8 cellular contexts compared by ENCODE assay signal in genomic region chr6:53306819-53307347, GRCh38. TPM values are rescaled to one million over a fixed set of nuclear protein-coding genes. Genes with fewer than 3 reads are reported as not detected.
DNase-seq lines count a peak whose midpoint lies in the region; ATAC-seq, FAIRE-seq and TF ChIP-seq lines count a peak whose summit lies in the region.

No MANE protein-coding gene starts in this region.

- H3K4me2 ChIP-seq in mammary epithelial cell (ENCODE audit: insufficient read depth, low read depth, low read length), result no peak overlapping the region

- no peak overlapping the region for H3K9ac ChIP-seq in mammary epithelial cell (ENCODE audit: insufficient read depth, low read length)

- peak; percentile 67 for FAIRE-seq in GM12892 (lab: Jason Lieb, UNC)

- no peak for TF ChIP-seq CTCF in mammary epithelial cell (conservative IDR thresholded peaks at IDR 0.05 in 1 of 2, IDR thresholded peaks at IDR 0.05 in 1 of 2; ENCODE audit: extremely low read depth in 1 of 2, insufficient read depth in 1 of 2, low read depth in 1 of 2, low read length in 2 of 2)
- TF ChIP-seq CTCF in sigmoid colon (IDR thresholded peaks at IDR 0.05), result no peak

- H3K4me3 ChIP-seq in Jurkat, Clone E6-1 (ENCODE audit: low read length), result no peak overlapping the region
- H3K4me3 ChIP-seq in mammary epithelial cell (replicated peaks in 1 of 3; ENCODE audit: insufficient read depth in 1 of 3, low read depth in 2 of 3, low read length in 3 of 3) (no peak overlapping the region), sigmoid colon (no peak overlapping the region)

- H3K36me3 ChIP-seq in mammary epithelial cell (ENCODE audit: insufficient read depth, low read length) (no peaks in the 10 kb centered on the region), sigmoid colon (no peaks in the 10 kb centered on the region)

- no peak overlapping the region for H2AFZ ChIP-seq in mammary epithelial cell (ENCODE audit: low read depth, low read length)

- H3K27me3 ChIP-seq in mammary epithelial cell (ENCODE audit: insufficient read depth, low read length), result no peaks in the 10 kb centered on the region
- H3K27me3 ChIP-seq in sigmoid colon, result no peaks in the 10 kb centered on the region

- dilution Hi-C loops in mammary epithelial cell (cut with HindIII; ENCODE audit: low sequenced_read_pairs), result no loop called here

- peak; percentile 13 for DNase-seq in GM12892 (ENCODE audit: insufficient read length)
- peak; percentile 66 for DNase-seq in Jurkat, Clone E6-1 (ENCODE audit: low read depth, low spot score)
- DNase-seq in mammary epithelial cell, result peak; percentile 92
- no peak for DNase-seq in NCI-H1436 treated with DMSO at 0.1 percent for 48 hours (lab: John Stamatoyannopoulos, UW)
- DNase-seq in left cardiac atrium, result no peak
- no peak for DNase-seq in sigmoid colon
- no peak for DNase-seq in NK-92 treated with Interleukin-12 subunit alpha and Interleukin-12 subunit beta, amount 100 ng/mL, for 24 hours (lab: John Stamatoyannopoulos, UW)

- H3K4me1 ChIP-seq in mammary epithelial cell (ENCODE audit: insufficient read depth, low read length) (peaks cover 42% of the 10 kb centered on the region), sigmoid colon (peaks cover 0 to 71% (median 58%) of the 10 kb centered on the region in 4 donors)

- TF ChIP-seq EP300 in sigmoid colon (IDR thresholded peaks at IDR 0.05), result no peak

- TF ChIP-seq POLR2A in GM12892 (IDR thresholded peaks at IDR 0.05; ENCODE audit: low read depth, low read length) (no peak), sigmoid colon (IDR thresholded peaks at IDR 0.05) (no peak)

- no TSS peak for BruUV-seq in mammary epithelial cell (replicated peaks; lab: Mats Ljungman, UMichigan)

- in situ Hi-C loops in mammary epithelial cell (cut with MboI; ENCODE audit: low sequenced_read_pairs in 2 of 2), result no loop called here

- peak overlapping the region; percentile 23 for H3K27ac ChIP-seq in mammary epithelial cell (ENCODE audit: insufficient read depth, low read depth, low read length)
- peak overlapping the region in 2 of 4 donors; percentile 35 to 56 for H3K27ac ChIP-seq in sigmoid colon

- peak; percentile 51 for ATAC-seq in GM21526 (IDR thresholded peaks at IDR 0.05; ENCODE audit: low FRiP score, unreplicated experiment)
- ATAC-seq in left cardiac atrium, result no peak

- intact Hi-C loops in mammary epithelial cell (cut with micrococcal nuclease) (no loop called here), left cardiac atrium (cut with DNase I) (no loop called here), sigmoid colon (cut with DNase I) (no loop called here)

- H3K9me3 ChIP-seq in mammary epithelial cell (replicated peaks; ENCODE audit: insufficient read depth, low read length) (no peaks in the 10 kb centered on the region), sigmoid colon (no peaks in the 10 kb centered on the region)

- no peaks in the 10 kb centered on the region for H4K20me1 ChIP-seq in mammary epithelial cell (ENCODE audit: insufficient read depth, low read length)

- CTCF ChIA-PET in mammary epithelial cell (lab: Charles Lee; ENCODE audit: low non-redundant PET), result no interaction called here

- 89% methylated on average over 1 of the region's 1 CpG for WGBS in mammary epithelial cell (ENCODE audit: low coverage, missing lambda C conversion rate)
- 59 to 70% methylated on average over 1 of the region's 1 CpG for WGBS in sigmoid colon, 2 donors

- peaks cover 74% of the 10 kb centered on the region for H3K79me2 ChIP-seq in mammary epithelial cell (ENCODE audit: insufficient read depth, low read length)

RNA-seq across cellular contexts. Expression of gene ELOVL5, which starts 41.9 kb away (rescaled TPM):
- 89.3 TPM for polyA plus RNA-seq in GM12892 (2012; ENCODE audit: missing spikeins)
- polyA plus RNA-seq in Jurkat, Clone E6-1 (2012; ENCODE audit: insufficient read depth, insufficient read length), result 363 TPM
- total RNA-seq in mammary epithelial cell (10 to 100 TPM; 50.8 to 71.1 TPM), left cardiac atrium (100 to 1,000 TPM in 1 of 2 donors, 10 to 100 TPM in 1; 66.6 to 106 TPM), sigmoid colon (10 to 100 TPM; 54.3 to 73.8 (median 70.4) TPM)
- polyA plus RNA-seq in mammary epithelial cell (56.2 TPM), sigmoid colon (10 to 100 TPM in 1 of 3 donors, 1 to 10 TPM in 2; 7.2 to 51.6 (median 9.6) TPM)
- 132 TPM for polyA minus RNA-seq in mammary epithelial cell

Comparison
In these comparisons a context has a peak if more than half of its experiments do, and no peak if none do; other contexts are left out.
1. DNase-seq: peak in GM12892 (single experiment), Jurkat, Clone E6-1 (single experiment) and mammary epithelial cell (single experiment); none in NCI-H1436 treated with DMSO at 0.1 percent for 48 hours (single experiment), left cardiac atrium (single experiment), sigmoid colon (single experiment) and NK-92 treated with Interleukin-12 subunit alpha and Interleukin-12 subunit beta, amount 100 ng/mL, for 24 hours (single experiment).